1 cellular context compared by ENCODE assay signal in the genomic region with DNA sequence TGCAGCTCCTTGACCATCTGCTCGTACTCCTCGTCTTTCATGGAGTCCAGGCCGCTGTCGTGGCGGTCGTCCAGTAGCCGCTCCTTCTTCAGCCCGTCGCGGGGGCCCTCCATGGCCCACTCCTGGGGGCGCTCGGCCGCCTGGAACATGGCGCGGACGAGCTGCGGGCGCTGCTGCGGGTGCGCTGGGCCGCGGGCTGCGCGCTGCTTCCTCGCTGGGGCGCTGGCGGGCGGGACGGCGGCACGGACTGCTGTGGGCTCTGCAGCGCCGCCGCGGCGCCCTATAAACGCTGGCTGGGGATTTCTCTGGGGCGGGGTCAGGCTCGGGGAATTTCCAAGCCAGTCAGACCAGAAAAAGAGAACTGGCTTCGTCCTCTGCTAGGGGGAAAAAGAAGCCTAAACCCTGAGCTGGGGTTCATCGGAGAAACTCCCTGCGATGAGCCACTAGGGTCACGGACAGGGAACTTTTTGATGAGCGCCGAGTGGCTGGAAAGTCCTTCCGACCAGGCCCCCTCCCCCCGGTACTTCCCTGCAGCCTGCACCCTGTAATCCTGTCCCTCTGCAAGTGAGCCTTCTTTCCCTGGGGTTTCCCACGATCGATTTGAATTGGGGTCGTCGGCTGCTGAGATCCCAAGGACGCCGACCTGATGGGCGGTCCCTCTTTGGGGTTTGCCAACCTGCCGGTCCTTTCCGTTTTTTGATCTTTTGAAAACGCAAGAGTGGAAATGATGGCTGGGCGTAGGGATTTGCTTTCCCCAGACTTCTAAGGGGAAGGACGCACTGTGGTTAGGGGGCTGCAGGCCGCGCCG.
TF ChIP-seq lines count a peak whose summit lies in the region.

A gene with protein sequence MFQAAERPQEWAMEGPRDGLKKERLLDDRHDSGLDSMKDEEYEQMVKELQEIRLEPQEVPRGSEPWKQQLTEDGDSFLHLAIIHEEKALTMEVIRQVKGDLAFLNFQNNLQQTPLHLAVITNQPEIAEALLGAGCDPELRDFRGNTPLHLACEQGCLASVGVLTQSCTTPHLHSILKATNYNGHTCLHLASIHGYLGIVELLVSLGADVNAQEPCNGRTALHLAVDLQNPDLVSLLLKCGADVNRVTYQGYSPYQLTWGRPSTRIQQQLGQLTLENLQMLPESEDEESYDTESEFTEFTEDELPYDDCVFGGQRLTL (minus strand): TSS at position 254 of the 808 bp plus-strand sequence. CDS start 105 bp downstream, at position 149.

TF ChIP-seq in HepG2, 621 proteins besides CTCF, POLR2A, EP300 and RAD21 (continued from another document and continues in another):
- TF ChIP-seq, protein P1, sequence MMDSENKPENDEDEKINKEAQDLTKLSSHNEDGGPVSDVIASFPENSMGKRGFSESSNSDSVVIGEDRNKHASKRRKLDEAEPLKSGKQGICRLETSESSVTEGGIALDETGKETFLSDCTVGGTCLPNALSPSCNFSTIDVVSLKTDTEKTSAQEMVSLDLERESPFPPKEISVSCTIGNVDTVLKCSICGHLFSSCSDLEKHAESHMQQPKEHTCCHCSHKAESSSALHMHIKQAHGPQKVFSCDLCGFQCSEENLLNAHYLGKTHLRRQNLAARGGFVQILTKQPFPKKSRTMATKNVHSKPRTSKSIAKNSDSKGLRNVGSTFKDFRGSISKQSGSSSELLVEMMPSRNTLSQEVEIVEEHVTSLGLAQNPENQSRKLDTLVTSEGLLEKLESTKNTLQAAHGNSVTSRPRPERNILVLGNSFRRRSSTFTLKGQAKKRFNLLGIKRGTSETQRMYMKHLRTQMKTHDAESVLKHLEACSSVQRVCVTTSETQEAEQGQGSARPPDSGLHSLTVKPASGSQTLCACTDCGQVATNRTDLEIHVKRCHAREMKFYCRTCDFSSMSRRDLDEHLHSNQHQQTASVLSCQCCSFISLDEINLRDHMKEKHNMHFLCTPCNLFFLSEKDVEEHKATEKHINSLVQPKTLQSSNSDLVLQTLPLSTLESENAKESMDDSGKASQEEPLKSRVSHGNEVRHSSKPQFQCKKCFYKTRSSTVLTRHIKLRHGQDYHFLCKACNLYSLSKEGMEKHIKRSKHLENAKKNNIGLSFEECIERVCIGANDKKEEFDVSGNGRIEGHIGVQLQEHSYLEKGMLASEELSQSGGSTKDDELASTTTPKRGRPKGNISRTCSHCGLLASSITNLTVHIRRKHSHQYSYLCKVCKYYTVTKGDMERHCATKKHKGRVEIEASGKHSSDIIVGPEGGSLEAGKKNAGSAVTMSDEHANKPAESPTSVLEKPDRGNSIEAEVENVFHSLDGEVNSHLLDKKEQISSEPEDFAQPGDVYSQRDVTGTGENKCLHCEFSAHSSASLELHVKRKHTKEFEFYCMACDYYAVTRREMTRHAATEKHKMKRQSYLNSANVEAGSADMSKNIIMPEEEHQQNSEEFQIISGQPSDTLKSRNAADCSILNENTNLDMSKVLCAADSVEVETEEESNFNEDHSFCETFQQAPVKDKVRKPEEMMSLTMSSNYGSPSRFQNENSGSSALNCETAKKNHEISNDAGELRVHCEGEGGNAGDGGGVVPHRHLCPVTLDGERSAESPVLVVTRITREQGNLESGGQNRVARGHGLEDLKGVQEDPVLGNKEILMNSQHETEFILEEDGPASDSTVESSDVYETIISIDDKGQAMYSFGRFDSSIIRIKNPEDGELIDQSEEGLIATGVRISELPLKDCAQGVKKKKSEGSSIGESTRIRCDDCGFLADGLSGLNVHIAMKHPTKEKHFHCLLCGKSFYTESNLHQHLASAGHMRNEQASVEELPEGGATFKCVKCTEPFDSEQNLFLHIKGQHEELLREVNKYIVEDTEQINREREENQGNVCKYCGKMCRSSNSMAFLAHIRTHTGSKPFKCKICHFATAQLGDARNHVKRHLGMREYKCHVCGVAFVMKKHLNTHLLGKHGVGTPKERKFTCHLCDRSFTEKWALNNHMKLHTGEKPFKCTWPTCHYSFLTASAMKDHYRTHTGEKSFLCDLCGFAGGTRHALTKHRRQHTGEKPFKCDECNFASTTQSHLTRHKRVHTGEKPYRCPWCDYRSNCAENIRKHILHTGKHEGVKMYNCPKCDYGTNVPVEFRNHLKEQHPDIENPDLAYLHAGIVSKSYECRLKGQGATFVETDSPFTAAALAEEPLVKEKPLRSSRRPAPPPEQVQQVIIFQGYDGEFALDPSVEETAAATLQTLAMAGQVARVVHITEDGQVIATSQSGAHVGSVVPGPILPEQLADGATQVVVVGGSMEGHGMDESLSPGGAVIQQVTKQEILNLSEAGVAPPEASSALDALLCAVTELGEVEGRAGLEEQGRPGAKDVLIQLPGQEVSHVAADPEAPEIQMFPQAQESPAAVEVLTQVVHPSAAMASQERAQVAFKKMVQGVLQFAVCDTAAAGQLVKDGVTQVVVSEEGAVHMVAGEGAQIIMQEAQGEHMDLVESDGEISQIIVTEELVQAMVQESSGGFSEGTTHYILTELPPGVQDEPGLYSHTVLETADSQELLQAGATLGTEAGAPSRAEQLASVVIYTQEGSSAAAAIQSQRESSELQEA (CRISPR knock-in tag; IDR thresholded peaks at IDR 0.05; ENCODE audit: not compliant biosample characterization), result peak; percentile 90
- TF ChIP-seq, protein P2, sequence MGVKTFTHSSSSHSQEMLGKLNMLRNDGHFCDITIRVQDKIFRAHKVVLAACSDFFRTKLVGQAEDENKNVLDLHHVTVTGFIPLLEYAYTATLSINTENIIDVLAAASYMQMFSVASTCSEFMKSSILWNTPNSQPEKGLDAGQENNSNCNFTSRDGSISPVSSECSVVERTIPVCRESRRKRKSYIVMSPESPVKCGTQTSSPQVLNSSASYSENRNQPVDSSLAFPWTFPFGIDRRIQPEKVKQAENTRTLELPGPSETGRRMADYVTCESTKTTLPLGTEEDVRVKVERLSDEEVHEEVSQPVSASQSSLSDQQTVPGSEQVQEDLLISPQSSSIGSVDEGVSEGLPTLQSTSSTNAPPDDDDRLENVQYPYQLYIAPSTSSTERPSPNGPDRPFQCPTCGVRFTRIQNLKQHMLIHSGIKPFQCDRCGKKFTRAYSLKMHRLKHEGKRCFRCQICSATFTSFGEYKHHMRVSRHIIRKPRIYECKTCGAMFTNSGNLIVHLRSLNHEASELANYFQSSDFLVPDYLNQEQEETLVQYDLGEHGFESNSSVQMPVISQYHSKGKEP (CRISPR knock-in tag; IDR thresholded peaks at IDR 0.05), result peak; percentile 93
- peak; percentile 80; the same call in 1 of the 2 replicates for TF ChIP-seq SNAPC2 (CRISPR knock-in tag; IDR thresholded peaks at IDR 0.05)
- peak; percentile 91 for TF ChIP-seq ASH2L (IDR thresholded peaks at IDR 0.05; ENCODE audit: insufficient read length, low read depth, low read length)
- peak; percentile 99 for TF ChIP-seq YEATS4 (CRISPR knock-in tag; IDR thresholded peaks at IDR 0.05; ENCODE audit: borderline replicate concordance)
- peak; percentile 89 for TF ChIP-seq JUN (CRISPR knock-in tag; IDR thresholded peaks at IDR 0.05)
- TF ChIP-seq PAF1 (CRISPR knock-in tag; IDR thresholded peaks at IDR 0.05), result no peak
- TF ChIP-seq ZBTB20 (CRISPR knock-in tag; IDR thresholded peaks at IDR 0.05; ENCODE audit: borderline replicate concordance, low read depth), result peak; percentile 77
- TF ChIP-seq, protein P3, sequence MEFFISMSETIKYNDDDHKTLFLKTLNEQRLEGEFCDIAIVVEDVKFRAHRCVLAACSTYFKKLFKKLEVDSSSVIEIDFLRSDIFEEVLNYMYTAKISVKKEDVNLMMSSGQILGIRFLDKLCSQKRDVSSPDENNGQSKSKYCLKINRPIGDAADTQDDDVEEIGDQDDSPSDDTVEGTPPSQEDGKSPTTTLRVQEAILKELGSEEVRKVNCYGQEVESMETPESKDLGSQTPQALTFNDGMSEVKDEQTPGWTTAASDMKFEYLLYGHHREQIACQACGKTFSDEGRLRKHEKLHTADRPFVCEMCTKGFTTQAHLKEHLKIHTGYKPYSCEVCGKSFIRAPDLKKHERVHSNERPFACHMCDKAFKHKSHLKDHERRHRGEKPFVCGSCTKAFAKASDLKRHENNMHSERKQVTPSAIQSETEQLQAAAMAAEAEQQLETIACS (CRISPR knock-in tag; IDR thresholded peaks at IDR 0.05), result no peak; the same call in 1 of the 2 replicates
- peak; percentile 97 for TF ChIP-seq GTF3A (CRISPR knock-in tag; conservative IDR thresholded peaks at IDR 0.05)
- TF ChIP-seq WIZ (CRISPR knock-in tag; IDR thresholded peaks at IDR 0.05), result 0 out of 2 replicates have a peak, but pooled peaks have one; percentile 55
- TF ChIP-seq SP140L (CRISPR knock-in tag; IDR thresholded peaks at IDR 0.05; ENCODE audit: borderline replicate concordance), result peak; percentile 80; the same call in 1 of the 2 replicates
- peak; percentile 85 for TF ChIP-seq MED13 (CRISPR knock-in tag; IDR thresholded peaks at IDR 0.05)
- TF ChIP-seq CCAR2 (optimal IDR thresholded peaks at IDR 0.05; ENCODE audit: low read depth, low read length), result peak; percentile 81
- peak; percentile 91 for TF ChIP-seq ESRRA (CRISPR knock-in tag; IDR thresholded peaks at IDR 0.05; ENCODE audit: low read depth)
- peak; percentile 94 for TF ChIP-seq EEA1 (CRISPR knock-in tag; IDR thresholded peaks at IDR 0.05; ENCODE audit: borderline replicate concordance)
- no peak for TF ChIP-seq ZNF577 (CRISPR knock-in tag; IDR thresholded peaks at IDR 0.05; ENCODE audit: borderline replicate concordance, low read depth)
- peak; percentile 65 for TF ChIP-seq SPEN (CRISPR knock-in tag; IDR thresholded peaks at IDR 0.05; ENCODE audit: low read depth)
- peak; percentile 92 for TF ChIP-seq ZFP36L1 (CRISPR knock-in tag; IDR thresholded peaks at IDR 0.05)
- TF ChIP-seq, protein P4, sequence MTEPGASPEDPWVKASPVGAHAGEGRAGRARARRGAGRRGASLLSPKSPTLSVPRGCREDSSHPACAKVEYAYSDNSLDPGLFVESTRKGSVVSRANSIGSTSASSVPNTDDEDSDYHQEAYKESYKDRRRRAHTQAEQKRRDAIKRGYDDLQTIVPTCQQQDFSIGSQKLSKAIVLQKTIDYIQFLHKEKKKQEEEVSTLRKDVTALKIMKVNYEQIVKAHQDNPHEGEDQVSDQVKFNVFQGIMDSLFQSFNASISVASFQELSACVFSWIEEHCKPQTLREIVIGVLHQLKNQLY (CRISPR knock-in tag; IDR thresholded peaks at IDR 0.05), result peak; percentile 71; the same call in 1 of the 2 replicates
- TF ChIP-seq ZNF292 (CRISPR knock-in tag; IDR thresholded peaks at IDR 0.05; ENCODE audit: borderline replicate concordance, low read depth), result peak; percentile 98
- TF ChIP-seq, protein P5, sequence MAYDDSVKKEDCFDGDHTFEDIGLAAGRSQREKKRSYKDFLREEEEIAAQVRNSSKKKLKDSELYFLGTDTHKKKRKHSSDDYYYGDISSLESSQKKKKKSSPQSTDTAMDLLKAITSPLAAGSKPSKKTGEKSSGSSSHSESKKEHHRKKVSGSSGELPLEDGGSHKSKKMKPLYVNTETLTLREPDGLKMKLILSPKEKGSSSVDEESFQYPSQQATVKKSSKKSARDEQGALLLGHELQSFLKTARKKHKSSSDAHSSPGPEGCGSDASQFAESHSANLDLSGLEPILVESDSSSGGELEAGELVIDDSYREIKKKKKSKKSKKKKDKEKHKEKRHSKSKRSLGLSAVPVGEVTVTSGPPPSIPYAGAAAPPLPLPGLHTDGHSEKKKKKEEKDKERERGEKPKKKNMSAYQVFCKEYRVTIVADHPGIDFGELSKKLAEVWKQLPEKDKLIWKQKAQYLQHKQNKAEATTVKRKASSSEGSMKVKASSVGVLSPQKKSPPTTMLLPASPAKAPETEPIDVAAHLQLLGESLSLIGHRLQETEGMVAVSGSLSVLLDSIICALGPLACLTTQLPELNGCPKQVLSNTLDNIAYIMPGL (CRISPR knock-in tag; IDR thresholded peaks at IDR 0.05; ENCODE audit: borderline replicate concordance in 1 of 2, low read depth in 1 of 2), result peak; percentile 96 to 99; a peak in 3 of 4 replicates
- 0 out of 2 replicates have a peak, but pooled peaks have one; percentile 49 for TF ChIP-seq ETV6 (CRISPR knock-in tag; conservative IDR thresholded peaks at IDR 0.05)
- peak; percentile 93 for TF ChIP-seq YY1 (IDR thresholded peaks at IDR 0.05; ENCODE audit: insufficient read depth, insufficient replicate concordance, low read depth, low read length)
- peak; percentile 84 for TF ChIP-seq GATAD2A (CRISPR knock-in tag; IDR thresholded peaks at IDR 0.05)
- peak; percentile 92; the same call in 1 of the 2 replicates for TF ChIP-seq ZSCAN9 (CRISPR knock-in tag; IDR thresholded peaks at IDR 0.05; ENCODE audit: borderline replicate concordance)
- peak; percentile 99 for TF ChIP-seq RELA (CRISPR knock-in tag; IDR thresholded peaks at IDR 0.05)
- peak; percentile 84; the same call in 1 of the 2 replicates for TF ChIP-seq ZNF331 (CRISPR knock-in tag; IDR thresholded peaks at IDR 0.05)
- TF ChIP-seq GLI4 (CRISPR knock-in tag; IDR thresholded peaks at IDR 0.05; ENCODE audit: borderline replicate concordance), result no peak
- TF ChIP-seq, protein P6, sequence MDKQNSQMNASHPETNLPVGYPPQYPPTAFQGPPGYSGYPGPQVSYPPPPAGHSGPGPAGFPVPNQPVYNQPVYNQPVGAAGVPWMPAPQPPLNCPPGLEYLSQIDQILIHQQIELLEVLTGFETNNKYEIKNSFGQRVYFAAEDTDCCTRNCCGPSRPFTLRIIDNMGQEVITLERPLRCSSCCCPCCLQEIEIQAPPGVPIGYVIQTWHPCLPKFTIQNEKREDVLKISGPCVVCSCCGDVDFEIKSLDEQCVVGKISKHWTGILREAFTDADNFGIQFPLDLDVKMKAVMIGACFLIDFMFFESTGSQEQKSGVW (CRISPR knock-in tag; IDR thresholded peaks at IDR 0.05; ENCODE audit: borderline replicate concordance), result no peak
- TF ChIP-seq ZNF282 (IDR thresholded peaks at IDR 0.05; ENCODE audit: partially characterized antibody), result no peak
- no peak for TF ChIP-seq ZNF530 (CRISPR knock-in tag; IDR thresholded peaks at IDR 0.05; ENCODE audit: low read depth)
- peak; percentile 82; the same call in 1 of the 2 replicates for TF ChIP-seq YEATS2 (CRISPR knock-in tag; IDR thresholded peaks at IDR 0.05; ENCODE audit: borderline replicate concordance)
- no peak for TF ChIP-seq SYNCRIP (IDR thresholded peaks at IDR 0.05; ENCODE audit: insufficient read depth, low read depth, low read length)
- peak; percentile 87; the same call in 1 of the 2 replicates for TF ChIP-seq ZNF839 (CRISPR knock-in tag; IDR thresholded peaks at IDR 0.05; ENCODE audit: borderline replicate concordance)
- peak; percentile 89 for TF ChIP-seq RNF2 (conservative IDR thresholded peaks at IDR 0.05; ENCODE audit: low read depth)
- TF ChIP-seq ZFP82 (CRISPR knock-in tag; IDR thresholded peaks at IDR 0.05; ENCODE audit: borderline replicate concordance), result peak; percentile 59; the same call in 1 of the 2 replicates
